In genomic region chr3:112395166-112395894, GRCh38 we compare ENCODE assay signal across 1 cellular context.
TF ChIP-seq lines count a peak whose summit lies in the region.

No MANE protein-coding gene starts in this region.

TF ChIP-seq in H1, 55 proteins besides CTCF, POLR2A, EP300 and RAD21 (continued from another document):
- no peak for TF ChIP-seq PHF8 (conservative IDR thresholded peaks at IDR 0.05; ENCODE audit: low read depth, low read length)
- TF ChIP-seq POU5F1 (IDR thresholded peaks at IDR 0.05; ENCODE audit: low read depth, low read length): no peak
- TF ChIP-seq SIX5 (IDR thresholded peaks at IDR 0.05; ENCODE audit: low read depth, low read length): no peak
- no peak for TF ChIP-seq SP2 (IDR thresholded peaks at IDR 0.05; ENCODE audit: low read length)
- TF ChIP-seq ATF2 (IDR thresholded peaks at IDR 0.05; ENCODE audit: low read length): no peak
- TF ChIP-seq SIN3A (conservative IDR thresholded peaks at IDR 0.05 in 1 of 2, IDR thresholded peaks at IDR 0.05 in 1 of 2; ENCODE audit: low read depth in 1 of 2, low read length in 2 of 2): no peak
- no peak for TF ChIP-seq TAF1 (IDR thresholded peaks at IDR 0.05; ENCODE audit: low read depth, low read length)
- TF ChIP-seq SP4 (IDR thresholded peaks at IDR 0.05; ENCODE audit: low read length): no peak
- TF ChIP-seq HDAC6 (IDR thresholded peaks at IDR 0.05; ENCODE audit: low read depth, low read length): no peak
- no peak for TF ChIP-seq MAFK (IDR thresholded peaks at IDR 0.05; ENCODE audit: low read depth, low read length)
- TF ChIP-seq EZH2 (IDR thresholded peaks at IDR 0.05; ENCODE audit: low read depth, low read length, severe bottlenecking): no peak
- TF ChIP-seq TCF12 (IDR thresholded peaks at IDR 0.05; ENCODE audit: low read depth, low read length): no peak
- TF ChIP-seq CEBPB (IDR thresholded peaks at IDR 0.05; ENCODE audit: low read depth, low read length): no peak
